28 cellular contexts compared by ENCODE assay signal in genomic region chr10:75176736-75177135, GRCh38.
"Had no signal": no experiment of that assay in that cellular context is flagged by ENCODE, and none has a peak within 500 bp of the region (broad histone marks: within the 10 kb centered on the region; RNA-seq: fewer than 3 reads in every experiment).

No MANE protein-coding gene starts in this region.

- H3K4me3 Mint-ChIP-seq: mesothelial cell of epicardium; naive B cell; nephron; neural crest cell; stimulated activated memory B cell treated with anti-CD40 and anti-IgM and Interleukin-4, amounts not matched to agents 10 μg/mL and 1 μg/mL and 100 μg/mL, for 72 hours; stimulated activated naive CD8-positive, alpha-beta T cell treated with anti-CD3 and anti-CD28 coated beads, Interleukin-15, amount 100 ng/mL, for 72 hours had no signal

- H3K27ac Mint-ChIP-seq: mesothelial cell of epicardium; nephron; stimulated activated memory B cell treated with anti-CD40 and anti-IgM and Interleukin-4, amounts not matched to agents 10 μg/mL and 1 μg/mL and 100 μg/mL, for 72 hours; stimulated activated naive CD8-positive, alpha-beta T cell treated with anti-CD3 and anti-CD28 coated beads, Interleukin-15, amount 100 ng/mL, for 72 hours had no signal

- H3K4me1 ChIP-seq: pancreas, right lobe of liver, upper lobe of left lung had no signal

- H3K27me3 ChIP-seq: heart right ventricle, hepatocyte, pancreas, right atrium auricular region, right lobe of liver, testis, thyroid gland, transverse colon, upper lobe of left lung had no signal

- DNase-seq: heart right ventricle; kidney glomerular epithelial cell; left cardiac atrium; mesendoderm; naive B cell; nucleus accumbens; pancreas; posterior cingulate gyrus; right lobe of liver; stimulated activated CD4-positive, alpha-beta T cell treated with anti-CD3 and anti-CD28 coated beads, Interleukin-1b, Interleukin-23, amount 100 ng/mL, for 48 hours; stimulated activated CD4-positive, alpha-beta T cell treated with anti-CD3 and anti-CD28 coated beads, Interleukin-2, amount 100 ng/mL, for 48 hours; stimulated activated CD4-positive, alpha-beta T cell treated with anti-CD3 and anti-CD28 coated beads, Interleukin-4, amount 100 ng/mL, for 4 hours; stimulated activated CD8-positive, alpha-beta memory T cell treated with anti-CD3 and anti-CD28 coated beads, Interleukin-4, amount 100 ng/mL, for 48 hours; stimulated activated naive CD4-positive, alpha-beta T cell treated with Interleukin-2 at 50 U/mL for 16 hours; stimulated activated naive CD8-positive, alpha-beta T cell treated with anti-CD3 and anti-CD28 coated beads, Interleukin-15, amount 100 ng/mL, for 72 hours; testis; thyroid gland; transverse colon; upper lobe of left lung had no signal

- H3K36me3 ChIP-seq: right atrium auricular region, right lobe of liver, thyroid gland had no signal

- ATAC-seq: heart right ventricle; left cardiac atrium; left lobe of liver; pancreas; right lobe of liver; stimulated activated memory B cell treated with anti-CD40 and anti-IgM and Interleukin-4, amounts not matched to agents 10 μg/mL and 1 μg/mL and 100 μg/mL, for 72 hours; stimulated activated naive CD8-positive, alpha-beta T cell treated with anti-CD3 and anti-CD28 coated beads, Interleukin-15, amount 100 ng/mL, for 72 hours had no signal

- H3K4me3 ChIP-seq: heart right ventricle, hepatocyte, lung, pancreas, right atrium auricular region, right lobe of liver, smooth muscle cell, testis, thyroid gland, transverse colon, upper lobe of left lung had no signal

- H3K27me3 Mint-ChIP-seq: naive B cell; stimulated activated memory B cell treated with anti-CD40 and anti-IgM and Interleukin-4, amounts not matched to agents 10 μg/mL and 1 μg/mL and 100 μg/mL, for 72 hours; stimulated activated naive CD8-positive, alpha-beta T cell treated with anti-CD3 and anti-CD28 coated beads, Interleukin-15, amount 100 ng/mL, for 72 hours had no signal

- H3K4me1 Mint-ChIP-seq: nephron; neural crest cell; stimulated activated memory B cell treated with anti-CD40 and anti-IgM and Interleukin-4, amounts not matched to agents 10 μg/mL and 1 μg/mL and 100 μg/mL, for 72 hours had no signal

- H3K9me3 ChIP-seq: heart right ventricle, pancreas, right atrium auricular region, right lobe of liver, testis, thyroid gland, transverse colon, upper lobe of left lung had no signal

- H3K27ac ChIP-seq: heart right ventricle, hepatocyte, pancreas, right atrium auricular region, right lobe of liver, testis, thyroid gland, transverse colon, upper lobe of left lung had no signal

- H3K9me3 Mint-ChIP-seq: mesothelial cell of epicardium; naive B cell; nephron; neural crest cell; stimulated activated memory B cell treated with anti-CD40 and anti-IgM and Interleukin-4, amounts not matched to agents 10 μg/mL and 1 μg/mL and 100 μg/mL, for 72 hours; stimulated activated naive CD8-positive, alpha-beta T cell treated with anti-CD3 and anti-CD28 coated beads, Interleukin-15, amount 100 ng/mL, for 72 hours had no signal
